22 cellular contexts compared by ENCODE assay signal in the genomic region with DNA sequence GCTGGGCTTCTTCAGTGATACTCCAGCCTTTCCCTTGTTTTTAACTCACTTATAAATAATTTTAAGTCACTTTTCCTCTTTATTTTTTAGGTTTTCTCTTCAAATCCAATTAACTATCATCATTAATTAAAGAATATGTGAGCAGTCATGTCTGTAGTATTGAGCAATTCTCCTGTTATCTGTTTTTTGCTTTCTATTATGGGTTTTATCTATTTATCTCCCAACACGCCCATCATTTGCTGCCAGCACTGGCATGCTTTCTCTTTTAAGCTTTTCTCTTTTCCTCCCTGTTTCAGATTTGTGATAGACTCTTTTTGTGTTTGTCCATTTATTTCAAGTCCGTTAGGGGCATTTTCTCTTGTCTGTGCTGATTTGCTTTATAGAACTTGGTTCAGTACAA.
DNase-seq lines count a peak whose midpoint lies in the region; ATAC-seq and TF ChIP-seq lines count a peak whose summit lies in the region.
"Had no signal": no experiment of that assay in that cellular context is flagged by ENCODE, and none has a peak within 500 bp of the region (broad histone marks: within the 10 kb centered on the region; RNA-seq: fewer than 3 reads in every experiment).

No MANE protein-coding gene starts in this region.

- ATAC-seq in CD4-positive, CD25-positive, alpha-beta regulatory T cell (ENCODE audit: low read depth in 2 of 2) = no peak
- no peak for ATAC-seq in SK-N-SH treated with all-trans-retinoic acid at 6 μM for 48 hours
- ATAC-seq: stimulated activated naive CD8-positive, alpha-beta T cell treated with anti-CD3 and anti-CD28 coated beads, Interleukin-15, Interleukin-2, amounts not matched to agents 100 U/mL and 50 U/mL, for 24 hours had no signal

- H3K27ac Mint-ChIP-seq in CD4-positive, CD25-positive, alpha-beta regulatory T cell = peak overlapping the region in 2 of 3 donors; percentile 59 to 94
- H3K27ac Mint-ChIP-seq: activated CD8-positive, alpha-beta T cell treated with anti-CD3 and anti-CD28 coated beads for 36 hours; activated naive CD8-positive, alpha-beta T cell treated with anti-CD3 and anti-CD28 coated beads, Interleukin-2, amount 50 U/mL, for 24 hours; memory B cell; progenitor cell of endocrine pancreas had no signal

- TF ChIP-seq POLR2A in erythroblast (IDR thresholded peaks at IDR 0.05; ENCODE audit: low read length) (no peak), prostate gland (IDR thresholded peaks at IDR 0.05) (no peak)

- DNase-seq in CD4-positive, CD25-positive, alpha-beta regulatory T cell = peak in 1 of 3 donors; percentile 55
- DNase-seq in erythroblast (lab: John Stamatoyannopoulos, UW) = peak; percentile 47 to 71
- DNase-seq in prostate gland (ENCODE audit: low spot score) = no peak
- no peak for DNase-seq in glomerular visceral epithelial cell (ENCODE audit: extremely low spot score)
- no peak for DNase-seq in NCI-H1105 (lab: John Stamatoyannopoulos, UW)
- no peak for DNase-seq in NCI-H187 (lab: John Stamatoyannopoulos, UW)
- DNase-seq: activated CD8-positive, alpha-beta T cell treated with anti-CD3 and anti-CD28 coated beads for 36 hours; activated gamma-delta T cell; activated naive CD8-positive, alpha-beta T cell treated with anti-CD3 and anti-CD28 coated beads, Interleukin-2, amount 50 U/mL, for 24 hours; BE2C; DMS53; GDM1; glutamatergic neuron; NK-92 treated with Interleukin-12 subunit alpha and Interleukin-12 subunit beta, amount 100 ng/mL, for 24 hours; SJCRH30; stimulated activated naive CD8-positive, alpha-beta T cell treated with anti-CD3 and anti-CD28 coated beads, Interleukin-15, Interleukin-2, amounts not matched to agents 100 U/mL and 50 U/mL, for 24 hours; T-helper 1 cell had no signal

- no peaks in the 10 kb centered on the region for H3K36me3 ChIP-seq in CD4-positive, CD25-positive, alpha-beta regulatory T cell (ENCODE audit: control insufficient read depth, insufficient read depth, low read length)
- H3K36me3 ChIP-seq in prostate gland = no peaks in the 10 kb centered on the region
- H3K36me3 ChIP-seq: BE2C, SJCRH30, thoracic aorta had no signal

- no peak overlapping the region for H3K27ac ChIP-seq in CD4-positive, CD25-positive, alpha-beta regulatory T cell (ENCODE audit: insufficient read depth, low read length, poor library complexity, severe bottlenecking)
- H3K27ac ChIP-seq in prostate gland = peak overlapping the region; percentile 51 to 55
- H3K27ac ChIP-seq: SJCRH30, thoracic aorta had no signal

- no peaks in the 10 kb centered on the region for H3K27me3 Mint-ChIP-seq in CD4-positive, CD25-positive, alpha-beta regulatory T cell
- H3K27me3 Mint-ChIP-seq: activated CD8-positive, alpha-beta T cell treated with anti-CD3 and anti-CD28 coated beads for 36 hours; activated naive CD8-positive, alpha-beta T cell treated with anti-CD3 and anti-CD28 coated beads, Interleukin-2, amount 50 U/mL, for 24 hours; brain; memory B cell; progenitor cell of endocrine pancreas had no signal

- intact Hi-C loops in prostate gland (cut with DNase I) = no loop called here

- H3K9me3 Mint-ChIP-seq in CD4-positive, CD25-positive, alpha-beta regulatory T cell = peaks cover 0 to 18% (median 4%) of the 10 kb centered on the region in 7 donors

- H3K4me3 Mint-ChIP-seq in CD4-positive, CD25-positive, alpha-beta regulatory T cell = peak overlapping the region in 3 of 4 donors; percentile 14 to 59 (median 21)
- H3K4me3 Mint-ChIP-seq: activated CD8-positive, alpha-beta T cell treated with anti-CD3 and anti-CD28 coated beads for 36 hours; activated naive CD8-positive, alpha-beta T cell treated with anti-CD3 and anti-CD28 coated beads, Interleukin-2, amount 50 U/mL, for 24 hours; brain; memory B cell had no signal

- peaks cover 0 to 13% of the 10 kb centered on the region in 2 experiments for H3K9me3 ChIP-seq in CD4-positive, CD25-positive, alpha-beta regulatory T cell (ENCODE audit: control insufficient read depth in 2 of 2, low read length in 2 of 2)
- H3K9me3 ChIP-seq in prostate gland = no peaks in the 10 kb centered on the region
- H3K9me3 ChIP-seq: BE2C, SJCRH30, thoracic aorta had no signal

- peaks cover 23 to 30% (median 24%) of the 10 kb centered on the region in 4 donors for H3K4me1 Mint-ChIP-seq in CD4-positive, CD25-positive, alpha-beta regulatory T cell
- H3K4me1 Mint-ChIP-seq: memory B cell had no signal

- peaks cover 13% of the 10 kb centered on the region for H3K36me3 Mint-ChIP-seq in CD4-positive, CD25-positive, alpha-beta regulatory T cell

- TF ChIP-seq CTCF in prostate gland (IDR thresholded peaks at IDR 0.05) = no peak

- WGBS in prostate gland = 33% methylated on average over 2 of the region's 2 CpGs

- no peaks in the 10 kb centered on the region for H3K27me3 ChIP-seq in CD4-positive, CD25-positive, alpha-beta regulatory T cell (ENCODE audit: control insufficient read depth, insufficient read depth, low read length)
- H3K27me3 ChIP-seq in prostate gland (replicated peaks; ENCODE audit: insufficient read depth) = no peaks in the 10 kb centered on the region
- H3K27me3 ChIP-seq: BE2C, SJCRH30 had no signal

- peaks cover 15% of the 10 kb centered on the region for H3K4me1 ChIP-seq in CD4-positive, CD25-positive, alpha-beta regulatory T cell (ENCODE audit: control insufficient read depth, insufficient read depth, low read length, poor library complexity, severe bottlenecking)
- no peaks in the 10 kb centered on the region for H3K4me1 ChIP-seq in prostate gland (replicated peaks)
- H3K4me1 ChIP-seq: SJCRH30 had no signal

- H3K4me3 ChIP-seq in CD4-positive, CD25-positive, alpha-beta regulatory T cell (ENCODE audit: low read depth, low read length) = peak overlapping the region; percentile 8
- no peak overlapping the region for H3K4me3 ChIP-seq in prostate gland
- H3K4me3 ChIP-seq: SJCRH30, thoracic aorta had no signal

TF ChIP-seq in SK-N-SH treated with all-trans-retinoic acid at 6 μM for 48 hours, 23 proteins besides CTCF, POLR2A, EP300 and RAD21:
- peak; percentile 63 for TF ChIP-seq ISL1 (CRISPR knock-in tag; IDR thresholded peaks at IDR 0.05)
- TF ChIP-seq, protein P1, sequence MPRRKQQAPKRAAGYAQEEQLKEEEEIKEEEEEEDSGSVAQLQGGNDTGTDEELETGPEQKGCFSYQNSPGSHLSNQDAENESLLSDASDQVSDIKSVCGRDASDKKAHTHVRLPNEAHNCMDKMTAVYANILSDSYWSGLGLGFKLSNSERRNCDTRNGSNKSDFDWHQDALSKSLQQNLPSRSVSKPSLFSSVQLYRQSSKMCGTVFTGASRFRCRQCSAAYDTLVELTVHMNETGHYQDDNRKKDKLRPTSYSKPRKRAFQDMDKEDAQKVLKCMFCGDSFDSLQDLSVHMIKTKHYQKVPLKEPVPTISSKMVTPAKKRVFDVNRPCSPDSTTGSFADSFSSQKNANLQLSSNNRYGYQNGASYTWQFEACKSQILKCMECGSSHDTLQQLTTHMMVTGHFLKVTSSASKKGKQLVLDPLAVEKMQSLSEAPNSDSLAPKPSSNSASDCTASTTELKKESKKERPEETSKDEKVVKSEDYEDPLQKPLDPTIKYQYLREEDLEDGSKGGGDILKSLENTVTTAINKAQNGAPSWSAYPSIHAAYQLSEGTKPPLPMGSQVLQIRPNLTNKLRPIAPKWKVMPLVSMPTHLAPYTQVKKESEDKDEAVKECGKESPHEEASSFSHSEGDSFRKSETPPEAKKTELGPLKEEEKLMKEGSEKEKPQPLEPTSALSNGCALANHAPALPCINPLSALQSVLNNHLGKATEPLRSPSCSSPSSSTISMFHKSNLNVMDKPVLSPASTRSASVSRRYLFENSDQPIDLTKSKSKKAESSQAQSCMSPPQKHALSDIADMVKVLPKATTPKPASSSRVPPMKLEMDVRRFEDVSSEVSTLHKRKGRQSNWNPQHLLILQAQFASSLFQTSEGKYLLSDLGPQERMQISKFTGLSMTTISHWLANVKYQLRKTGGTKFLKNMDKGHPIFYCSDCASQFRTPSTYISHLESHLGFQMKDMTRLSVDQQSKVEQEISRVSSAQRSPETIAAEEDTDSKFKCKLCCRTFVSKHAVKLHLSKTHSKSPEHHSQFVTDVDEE (CRISPR knock-in tag; IDR thresholded peaks at IDR 0.05) = no peak

Comparison
In these comparisons a context has a peak if more than half of its experiments do, and no peak if none do; other contexts are left out.
1. DNase-seq: peak in erythroblast (2 of 2); none in prostate gland (single experiment), glomerular visceral epithelial cell (single experiment), NCI-H1105 (single experiment) and NCI-H187 (0 of 2).